Comparison of ENCODE assay signal across 8 cellular contexts in genomic region chr6:151808331-151809241, GRCh38. TPM values are rescaled to one million over a fixed set of nuclear protein-coding genes. Genes with fewer than 3 reads are reported as not detected.
DNase-seq lines count a peak whose midpoint lies in the region; ATAC-seq and TF ChIP-seq lines count a peak whose summit lies in the region.

No MANE protein-coding gene starts in this region.

- H3K36me3 ChIP-seq in iPS DF 6.9 (ENCODE audit: control insufficient read depth, insufficient read depth, low read length) (no peaks in the 10 kb centered on the region), smooth muscle cell (ENCODE audit: low read depth) (no peaks in the 10 kb centered on the region)

- H3K27me3 ChIP-seq in iPS DF 6.9 (ENCODE audit: control insufficient read depth, insufficient read depth, low read length) = peaks cover 24% of the 10 kb centered on the region
- H3K27me3 ChIP-seq in smooth muscle cell (ENCODE audit: low read depth) = peaks cover 100% of the 10 kb centered on the region

- peaks cover 4% of the 10 kb centered on the region for H3K36me3 Mint-ChIP-seq in activated T-helper 17 cell treated with anti-CD3 and anti-CD28 coated beads, Interleukin-2, amount 50 U/mL, for 72 hours (ENCODE audit: low read depth)

- WGBS in iPS DF 6.9 (ENCODE audit: insufficient coverage, insufficient read length) = no CpG with 5 or more reads among the region's 67 CpGs
- whole genome bisulfite sequencing in smooth muscle cell (ENCODE audit: low lambda C conversion rate) = 10% methylated on average over 50 of the region's 67 CpGs

- H3K27ac ChIP-seq in iPS DF 6.9 (ENCODE audit: low read length) = no peak overlapping the region
- H3K27ac ChIP-seq in smooth muscle cell (ENCODE audit: low read depth) = no peak overlapping the region

- H3K4me3 ChIP-seq in iPS DF 6.9 (ENCODE audit: low read length) (peak overlapping the region; percentile 51; the same call in 1 of the 2 replicates), smooth muscle cell (peak overlapping the region; percentile 44)

- H2AFZ ChIP-seq in smooth muscle cell (ENCODE audit: low read depth) = peak overlapping the region; percentile 71

- peaks cover 51% of the 10 kb centered on the region for H3K27me3 Mint-ChIP-seq in activated T-helper 17 cell treated with anti-CD3 and anti-CD28 coated beads, Interleukin-2, amount 50 U/mL, for 72 hours

- H3K4me1 ChIP-seq in iPS DF 6.9 (ENCODE audit: control insufficient read depth, insufficient read depth, low read length) = no peaks in the 10 kb centered on the region
- H3K4me1 ChIP-seq in smooth muscle cell (ENCODE audit: low read depth) = peaks cover 19% of the 10 kb centered on the region

- intact Hi-C loops in head of caudate nucleus (cut with DNase I) = no loop called here

- H3K4me2 ChIP-seq in smooth muscle cell = peak overlapping the region; percentile 88

- H3K27ac Mint-ChIP-seq in activated T-helper 17 cell treated with anti-CD3 and anti-CD28 coated beads, Interleukin-2, amount 50 U/mL, for 72 hours = no peak overlapping the region

- H3K4me3 Mint-ChIP-seq in activated T-helper 17 cell treated with anti-CD3 and anti-CD28 coated beads, Interleukin-2, amount 50 U/mL, for 72 hours = peak overlapping the region; percentile 56

- no peaks in the 10 kb centered on the region for H3K9me3 Mint-ChIP-seq in activated T-helper 17 cell treated with anti-CD3 and anti-CD28 coated beads, Interleukin-2, amount 50 U/mL, for 72 hours

- no peak for TF ChIP-seq CTCF in GM20000 (IDR thresholded peaks at IDR 0.05; ENCODE audit: extremely low read depth, missing control alignments)
- TF ChIP-seq CTCF in smooth muscle cell (IDR thresholded peaks at IDR 0.05; ENCODE audit: borderline replicate concordance, insufficient read depth, poor library complexity, severe bottlenecking) = no peak

- H3K9me3 ChIP-seq in iPS DF 6.9 (ENCODE audit: control insufficient read depth, insufficient read depth, low read length) (no peaks in the 10 kb centered on the region), smooth muscle cell (replicated peaks; ENCODE audit: low read depth) (no peaks in the 10 kb centered on the region)

- no peaks in the 10 kb centered on the region for H3K4me1 Mint-ChIP-seq in activated T-helper 17 cell treated with anti-CD3 and anti-CD28 coated beads, Interleukin-2, amount 50 U/mL, for 72 hours

- H4K20me1 ChIP-seq in smooth muscle cell (ENCODE audit: low read depth) = no peaks in the 10 kb centered on the region

- no peaks in the 10 kb centered on the region for H3F3A ChIP-seq in smooth muscle cell (ENCODE audit: low read depth)

- H3K79me2 ChIP-seq in smooth muscle cell (ENCODE audit: low read depth) = no peaks in the 10 kb centered on the region

- DNase-seq in GM20000 (ENCODE audit: low spot score) (peak; percentile 15), iPS DF 6.9 (ENCODE audit: low read depth, low spot score) (no peak), smooth muscle cell (lab: John Stamatoyannopoulos, UW; ENCODE audit: unreplicated experiment) (no peak), head of caudate nucleus (no peak)
- no peak for DNase-seq in stimulated activated CD4-positive, alpha-beta T cell treated with anti-CD3 and anti-CD28 coated beads, Interleukin-12 subunit alpha, Interleukin-12 subunit beta, amount 100 ng/mL, for 4 hours

- H3K9ac ChIP-seq in smooth muscle cell (ENCODE audit: low read depth) = no peak overlapping the region

- no peak for ATAC-seq in activated T-helper 17 cell treated with anti-CD3 and anti-CD28 coated beads, Interleukin-2, amount 50 U/mL, for 72 hours (replicated peaks)
- ATAC-seq in GM21447 (IDR thresholded peaks at IDR 0.05; ENCODE audit: unreplicated experiment) = no peak
- ATAC-seq in HG03469 (IDR thresholded peaks at IDR 0.05; ENCODE audit: unreplicated experiment) = no peak

RNA-seq across cellular contexts. Expression of gene ESR1, which starts 1.1 kb away (rescaled TPM):
- total RNA-seq in activated T-helper 17 cell treated with anti-CD3 and anti-CD28 coated beads, Interleukin-2, amount 50 U/mL, for 72 hours = under 1 TPM in 1 of 2 donors, not detected in 1; 0.50 TPM
- 0.04 TPM in 1 of 2 replicates, not detected in the other for total RNA-seq in smooth muscle cell
- polyA plus RNA-seq in smooth muscle cell = 0.16 TPM in 1 of 2 replicates, not detected in the other
